2 cellular contexts compared by ENCODE assay signal in genomic region chr5:149519624-149520023, GRCh38.
TF ChIP-seq lines count a peak whose summit lies in the region.

No MANE protein-coding gene starts in this region.

TF ChIP-seq in A549, 52 proteins besides CTCF, POLR2A, EP300 and RAD21:
- TF ChIP-seq ZFP36 (IDR thresholded peaks at IDR 0.05; ENCODE audit: borderline replicate concordance, partially characterized antibody) = no peak
- TF ChIP-seq MAFK (IDR thresholded peaks at IDR 0.05; ENCODE audit: partially characterized antibody) = peak; percentile 71
- TF ChIP-seq EHMT2 (IDR thresholded peaks at IDR 0.05; ENCODE audit: low read depth) = no peak
- TF ChIP-seq CHD4 (IDR thresholded peaks at IDR 0.05; ENCODE audit: borderline replicate concordance) = no peak
TF ChIP-seq in A549: peak in this region for 1.

TF ChIP-seq in HEK293, 187 proteins besides CTCF, POLR2A, EP300 and RAD21 (continued from another document):
- TF ChIP-seq ZNF645 (tag by site-specific recombination; IDR thresholded peaks at IDR 0.05) (no peak), ZNF449 (tag by site-specific recombination; IDR thresholded peaks at IDR 0.05) (no peak), SCRT1 (tag by site-specific recombination; IDR thresholded peaks at IDR 0.05; ENCODE audit: borderline replicate concordance) (no peak), YY1 (tag by site-specific recombination; IDR thresholded peaks at IDR 0.05) (no peak), FEZF1 (tag by site-specific recombination; IDR thresholded peaks at IDR 0.05) (0 out of 2 replicates have a peak, but pooled peaks have one; percentile 39), ZNF660 (tag by site-specific recombination; IDR thresholded peaks at IDR 0.05) (no peak), ZNF639 (tag by site-specific recombination; IDR thresholded peaks at IDR 0.05) (no peak), TSHZ1 (tag by site-specific recombination; IDR thresholded peaks at IDR 0.05; ENCODE audit: borderline replicate concordance) (no peak), BCL6B (tag by site-specific recombination; IDR thresholded peaks at IDR 0.05) (no peak), ZNF623 (tag by site-specific recombination; IDR thresholded peaks at IDR 0.05) (no peak), GLIS2 (tag by site-specific recombination; IDR thresholded peaks at IDR 0.05) (no peak), PRDM6 (tag by site-specific recombination; IDR thresholded peaks at IDR 0.05) (peak; percentile 37; the same call in 1 of the 2 replicates), ZNF654 (tag by site-specific recombination; IDR thresholded peaks at IDR 0.05; ENCODE audit: low read depth) (no peak), ZNF362 (tag by site-specific recombination; IDR thresholded peaks at IDR 0.05) (no peak)
